In genomic region chr20:15594296-15594695, GRCh38 we compare ENCODE assay signal across 16 cellular contexts.
DNase-seq lines count a peak whose midpoint lies in the region; ATAC-seq, FAIRE-seq and TF ChIP-seq lines count a peak whose summit lies in the region.
"Had no signal": no experiment of that assay in that cellular context is flagged by ENCODE, and none has a peak within 500 bp of the region (broad histone marks: within the 10 kb centered on the region; RNA-seq: fewer than 3 reads in every experiment).

No MANE protein-coding gene starts in this region.

- FAIRE-seq in bronchial epithelial cell (lab: Jason Lieb, UNC) (no peak), frontal cortex (lab: Jason Lieb, UNC) (no peak)

- TF ChIP-seq CTCF in bronchial epithelial cell (IDR thresholded peaks at IDR 0.05; ENCODE audit: insufficient read depth, low read length, severe bottlenecking) (no peak), mesothelial cell of epicardium (IDR thresholded peaks at IDR 0.05; ENCODE audit: unreplicated experiment) (no peak), upper lobe of right lung (IDR thresholded peaks at IDR 0.05) (no peak)

- no peaks in the 10 kb centered on the region for H3K9me3 Mint-ChIP-seq in mesothelial cell of epicardium

- H3K36me3 Mint-ChIP-seq in mesothelial cell of epicardium: no peaks in the 10 kb centered on the region
- H3K36me3 Mint-ChIP-seq: CD4-positive, CD25-positive, alpha-beta regulatory T cell had no signal

- H3K36me3 ChIP-seq in bronchial epithelial cell (ENCODE audit: control insufficient read depth, insufficient read depth, low read length): no peaks in the 10 kb centered on the region
- H3K36me3 ChIP-seq in upper lobe of right lung: no peaks in the 10 kb centered on the region
- H3K36me3 ChIP-seq: HAP-1 had no signal

- H3K4me3 Mint-ChIP-seq in mesothelial cell of epicardium: no peak overlapping the region
- H3K4me3 Mint-ChIP-seq: CD4-positive, CD25-positive, alpha-beta regulatory T cell had no signal

- DNase-seq in M059J (ENCODE audit: low read depth) (peak; percentile 48), bronchial epithelial cell (ENCODE audit: low read depth) (peak; percentile 2), mesothelial cell of epicardium (ENCODE audit: low spot score in 2 of 2, unreplicated experiment in 2 of 2) (peak in 1 of 2 experiments; percentile 45), upper lobe of right lung (no peak), NCI-H2107 treated with DMSO at 0.1 percent for 48 hours (lab: John Stamatoyannopoulos, UW; ENCODE audit: unreplicated experiment) (no peak), NCI-H2081 (lab: John Stamatoyannopoulos, UW) (no peak), frontal cortex (ENCODE audit: low spot score in 2 of 2) (no peak), MV-4-11 (lab: John Stamatoyannopoulos, UW) (no peak)
- DNase-seq: CD4-positive, CD25-positive, alpha-beta regulatory T cell; IMR-90; Karpas-422; NCI-H1417; NCI-H1930; NCI-H510A treated with DMSO at 0.1 percent for 48 hours; SHP77 treated with DMSO at 0.1 percent for 48 hours had no signal

- H3K4me1 ChIP-seq in upper lobe of right lung: no peaks in the 10 kb centered on the region
- H3K4me1 ChIP-seq: HAP-1 had no signal

- H3K27me3 ChIP-seq in bronchial epithelial cell (ENCODE audit: control insufficient read depth, insufficient read depth, low read length): no peaks in the 10 kb centered on the region
- H3K27me3 ChIP-seq in upper lobe of right lung: no peaks in the 10 kb centered on the region

- H3K27ac ChIP-seq in upper lobe of right lung: no peak overlapping the region

- H3K4me3 ChIP-seq in bronchial epithelial cell (ENCODE audit: low read depth, low read length) (no peak overlapping the region), upper lobe of right lung (no peak overlapping the region)
- H3K4me3 ChIP-seq: HAP-1 had no signal

- no peaks in the 10 kb centered on the region for H3K9me3 ChIP-seq in upper lobe of right lung
- H3K9me3 ChIP-seq: HAP-1 had no signal

- no peaks in the 10 kb centered on the region for H3K27me3 Mint-ChIP-seq in mesothelial cell of epicardium (ENCODE audit: low read depth)
- H3K27me3 Mint-ChIP-seq: CD4-positive, CD25-positive, alpha-beta regulatory T cell had no signal

- peak overlapping the region; percentile 84 for H3K27ac Mint-ChIP-seq in mesothelial cell of epicardium
- H3K27ac Mint-ChIP-seq: CD4-positive, CD25-positive, alpha-beta regulatory T cell had no signal

- intact Hi-C loops in upper lobe of right lung (cut with DNase I): no loop called here

- ATAC-seq in upper lobe of right lung: peak; percentile 14

- H3K4me1 Mint-ChIP-seq in mesothelial cell of epicardium: peaks cover 24% of the 10 kb centered on the region
- H3K4me1 Mint-ChIP-seq: CD4-positive, CD25-positive, alpha-beta regulatory T cell had no signal

Comparison
In these comparisons a context has a peak if more than half of its experiments do, and no peak if none do; other contexts are left out.
1. DNase-seq: peak in M059J (single experiment) and bronchial epithelial cell (single experiment); none in upper lobe of right lung (single experiment), NCI-H2107 treated with DMSO at 0.1 percent for 48 hours (single experiment), NCI-H2081 (0 of 2), frontal cortex (0 of 2) and MV-4-11 (single experiment).